Comparison of ENCODE assay signal across 8 cellular contexts in the genomic region with DNA sequence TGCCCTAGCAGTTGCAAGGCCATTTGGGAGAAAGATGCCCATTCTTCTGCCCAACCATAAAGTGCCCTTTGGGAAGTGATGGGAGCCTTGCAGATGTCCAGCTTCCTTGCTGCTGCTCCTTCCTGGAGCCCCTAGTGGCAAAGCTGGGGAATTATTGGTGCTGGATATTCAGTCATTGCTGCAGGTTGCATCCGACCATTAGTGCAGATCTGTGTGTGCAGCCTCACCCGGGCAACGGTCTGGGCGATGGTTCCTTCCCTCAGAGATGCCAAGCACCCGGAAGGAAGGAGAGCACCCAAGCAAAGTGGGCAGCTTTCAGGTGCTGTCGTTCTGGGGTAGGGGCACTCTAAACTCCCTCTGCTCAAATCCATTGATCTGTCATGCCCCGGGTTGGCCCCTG.
A peak's percentile ranks its signal among the peaks of the same experiment; 100 is the strongest.
DNase-seq lines count a peak whose midpoint lies in the region; ATAC-seq, FAIRE-seq and TF ChIP-seq lines count a peak whose summit lies in the region.

No MANE protein-coding gene starts in this region.

- POLR2A ChIA-PET in AG04449 (lab: Yijun Ruan, JAX): no interaction called here

- no peak for TF ChIP-seq POLR2A in GM12891 (IDR thresholded peaks at IDR 0.05; ENCODE audit: low read depth, low read length)

- H3K4me3 ChIP-seq in AG04449 (ENCODE audit: low read depth, low read length): no peak overlapping the region

- H3K4me1 Mint-ChIP-seq in activated CD8-positive, alpha-beta memory T cell treated with anti-CD3 and anti-CD28 coated beads, Interleukin-2, amount 10 ng/mL, durations not matched to agents 7 days and 5 days: peaks cover 6% of the 10 kb centered on the region

- ATAC-seq in activated CD8-positive, alpha-beta memory T cell treated with anti-CD3 and anti-CD28 coated beads, Interleukin-2, amount 10 ng/mL, durations not matched to agents 7 days and 5 days: no peak
- ATAC-seq in omental fat pad (ENCODE audit: low FRiP score) (no peak), HG03135 (IDR thresholded peaks at IDR 0.05; ENCODE audit: unreplicated experiment) (no peak)

- H3K27me3 Mint-ChIP-seq in activated CD8-positive, alpha-beta memory T cell treated with anti-CD3 and anti-CD28 coated beads, Interleukin-2, amount 10 ng/mL, durations not matched to agents 7 days and 5 days: peaks cover 45% of the 10 kb centered on the region

- no peaks in the 10 kb centered on the region for H3K9me3 Mint-ChIP-seq in activated CD8-positive, alpha-beta memory T cell treated with anti-CD3 and anti-CD28 coated beads, Interleukin-2, amount 10 ng/mL, durations not matched to agents 7 days and 5 days (ENCODE audit: low read depth)

- no peak overlapping the region for H3K27ac Mint-ChIP-seq in activated CD8-positive, alpha-beta memory T cell treated with anti-CD3 and anti-CD28 coated beads, Interleukin-2, amount 10 ng/mL, durations not matched to agents 7 days and 5 days

- no peaks in the 10 kb centered on the region for H3K36me3 Mint-ChIP-seq in activated CD8-positive, alpha-beta memory T cell treated with anti-CD3 and anti-CD28 coated beads, Interleukin-2, amount 10 ng/mL, durations not matched to agents 7 days and 5 days

- TF ChIP-seq CTCF in AG04449 (IDR thresholded peaks at IDR 0.05; ENCODE audit: insufficient read depth, low read length, missing control alignments) (peak; percentile 86), omental fat pad (IDR thresholded peaks at IDR 0.05) (no peak)

- DNase-seq in AG04449 (ENCODE audit: low read depth, low spot score) (no peak), GM12891 (ENCODE audit: insufficient read length, low spot score) (peak; percentile 44), NCI-H748 (lab: John Stamatoyannopoulos, UW; ENCODE audit: unreplicated experiment) (peak; percentile 61), ecto neural progenitor cell (ENCODE audit: low spot score) (peak; percentile 67), mucosa of gallbladder (ENCODE audit: low spot score) (peak; percentile 14), omental fat pad (ENCODE audit: low spot score) (no peak)
- no peak for DNase-seq in activated CD8-positive, alpha-beta memory T cell treated with anti-CD3 and anti-CD28 coated beads, Interleukin-2, amount 10 ng/mL, durations not matched to agents 7 days and 5 days

- peak; percentile 31 for FAIRE-seq in GM12891 (lab: Jason Lieb, UNC)

- H3K4me3 Mint-ChIP-seq in activated CD8-positive, alpha-beta memory T cell treated with anti-CD3 and anti-CD28 coated beads, Interleukin-2, amount 10 ng/mL, durations not matched to agents 7 days and 5 days: no peak overlapping the region

- CTCF ChIA-PET in AG04449 (lab: Yijun Ruan, JAX): interaction anchor here (0.6 to 7.9 kb wide), 29 partner anchors 8 to 1006 kb away, joined by 3 to 166 read pairs (median 5); partner anchors contain the start of gene PTPRU
- CTCF ChIA-PET in activated CD8-positive, alpha-beta memory T cell treated with anti-CD3 and anti-CD28 coated beads, Interleukin-2, amount 10 ng/mL, durations not matched to agents 7 days and 5 days (lab: Charles Lee): interaction anchor here (0.8 to 1.6 kb wide), 4 partner anchors 9 to 100 kb away, joined by 3 to 5 read pairs (median 3); no protein-coding TSS in a partner anchor

TF ChIP-seq in GM12891, 5 proteins besides CTCF, POLR2A, EP300 and RAD21:
- TF ChIP-seq SPI1 (IDR thresholded peaks at IDR 0.05; ENCODE audit: low read depth, low read length) (no peak), TAF1 (IDR thresholded peaks at IDR 0.05; ENCODE audit: low read depth, low read length) (no peak), POU2F2 (IDR thresholded peaks at IDR 0.05; ENCODE audit: low read depth, low read length) (no peak), PAX5 (IDR thresholded peaks at IDR 0.05; ENCODE audit: insufficient read depth, low read length, severe bottlenecking) (no peak), POLR2AphosphoS5 (IDR thresholded peaks at IDR 0.05; ENCODE audit: low read depth, low read length) (no peak)

Comparison
In these comparisons a context has a peak if more than half of its experiments do, and no peak if none do; other contexts are left out.
1. DNase-seq: peak in GM12891 (single experiment), NCI-H748 (single experiment), ecto neural progenitor cell (single experiment) and mucosa of gallbladder (single experiment); none in AG04449 (single experiment), activated CD8-positive, alpha-beta memory T cell treated with anti-CD3 and anti-CD28 coated beads, Interleukin-2, amount 10 ng/mL, durations not matched to agents 7 days and 5 days (single experiment) and omental fat pad (single experiment).